30 cellular contexts compared by ENCODE assay signal in the genomic region with DNA sequence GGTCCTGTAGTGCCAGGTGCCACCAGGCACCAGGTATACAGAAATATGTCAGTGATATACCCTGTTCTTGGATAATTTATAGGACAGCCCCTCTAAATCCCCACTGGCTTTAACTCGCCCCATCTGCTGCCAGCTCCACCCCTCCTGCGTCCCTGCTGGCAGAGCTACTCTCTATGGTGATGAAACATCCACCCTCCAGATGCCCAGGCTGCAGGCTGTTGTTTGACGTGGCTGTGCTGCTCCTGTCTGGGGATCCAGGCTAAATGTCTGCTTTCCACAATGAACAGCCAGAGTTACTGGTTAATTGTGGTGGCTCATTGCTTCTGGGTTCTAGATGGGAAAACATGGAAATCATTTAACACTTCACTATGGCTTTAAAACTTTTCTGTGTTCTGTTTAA. TPM values are rescaled to one million over a fixed set of nuclear protein-coding genes. Genes with fewer than 3 reads are reported as not detected.
DNase-seq lines count a peak whose midpoint lies in the region; ATAC-seq and TF ChIP-seq lines count a peak whose summit lies in the region.
"Had no signal": no experiment of that assay in that cellular context is flagged by ENCODE, and none has a peak within 500 bp of the region (broad histone marks: within the 10 kb centered on the region; RNA-seq: fewer than 3 reads in every experiment).

No MANE protein-coding gene starts in this region.

- in situ Hi-C loops in GM23248 (cut with MboI), result no loop called here

- no peak overlapping the region for H3K4me3 Mint-ChIP-seq in WTC11
- H3K4me3 Mint-ChIP-seq: activated CD4-positive, alpha-beta T cell treated with anti-CD3 and anti-CD28 coated beads for 36 hours; activated naive CD4-positive, alpha-beta T cell treated with anti-CD3 and anti-CD28 coated beads, Interleukin-2, amount 10 ng/mL, durations not matched to agents 7 days and 5 days; endodermal cell; stimulated activated effector memory CD8-positive, alpha-beta T cell treated with anti-CD3 and anti-CD28 coated beads, Interleukin-12 subunit alpha, Interleukin-12 subunit beta, amount 100 ng/mL, for 72 hours had no signal

- no peak overlapping the region for H3K4me2 ChIP-seq in GM23248 (ENCODE audit: unreplicated experiment)
- H3K4me2 ChIP-seq in mesenchymal stem cell (ENCODE audit: low read length, poor library complexity, severe bottlenecking), result no peak overlapping the region

- POLR2A ChIA-PET in WTC11 (lab: Charles Lee), result no interaction called here

- H3K4me1 ChIP-seq in GM23248 (ENCODE audit: insufficient read depth), result peaks cover 31% of the 10 kb centered on the region
- H3K4me1 ChIP-seq in mesenchymal stem cell (ENCODE audit: control insufficient read depth, insufficient read depth, low read depth, low read length), result peaks cover 9% of the 10 kb centered on the region
- H3K4me1 ChIP-seq: esophagus squamous epithelium, SJCRH30, spleen had no signal

- H2BK15ac ChIP-seq in mesenchymal stem cell (ENCODE audit: low read depth, poor library complexity, severe bottlenecking), result no peak overlapping the region

- peak overlapping the region; percentile 63 for H3K27ac Mint-ChIP-seq in WTC11
- H3K27ac Mint-ChIP-seq: activated CD4-positive, alpha-beta T cell treated with anti-CD3 and anti-CD28 coated beads for 36 hours; activated naive CD4-positive, alpha-beta T cell treated with anti-CD3 and anti-CD28 coated beads, Interleukin-2, amount 10 ng/mL, durations not matched to agents 7 days and 5 days; endodermal cell; stimulated activated effector memory CD8-positive, alpha-beta T cell treated with anti-CD3 and anti-CD28 coated beads, Interleukin-12 subunit alpha, Interleukin-12 subunit beta, amount 100 ng/mL, for 72 hours had no signal

- H2AFZ ChIP-seq in GM23248 (peak overlapping the region; percentile 58; the same call in 1 of the 2 replicates), mesenchymal stem cell (ENCODE audit: low read depth, low read length) (no peak overlapping the region)

- no peak for ATAC-seq in WTC11
- ATAC-seq in HG03159 (IDR thresholded peaks at IDR 0.05; ENCODE audit: unreplicated experiment), result no peak
- ATAC-seq: activated CD4-positive, alpha-beta T cell treated with anti-CD3 and anti-CD28 coated beads for 36 hours; stimulated activated effector memory CD8-positive, alpha-beta T cell treated with anti-CD3 and anti-CD28 coated beads, Interleukin-12 subunit alpha, Interleukin-12 subunit beta, amount 100 ng/mL, for 72 hours had no signal

- no peak overlapping the region for H2BK12ac ChIP-seq in mesenchymal stem cell (ENCODE audit: low read length in 2 of 2)

- H4K91ac ChIP-seq in mesenchymal stem cell (ENCODE audit: low read length), result no peak overlapping the region

- H3K14ac ChIP-seq in mesenchymal stem cell (ENCODE audit: low read length in 2 of 2), result no peak overlapping the region

- CTCF ChIA-PET in WTC11 (lab: Charles Lee), result interaction anchor here (2.7 kb wide), 1 partner anchor 13 kb away, joined by 14 read pairs; a partner anchor contains a TSS

- no peaks in the 10 kb centered on the region for H3K9me2 ChIP-seq in GM23248 (ENCODE audit: insufficient read depth)

- no peaks in the 10 kb centered on the region for H3K9me3 Mint-ChIP-seq in WTC11
- H3K9me3 Mint-ChIP-seq: activated naive CD4-positive, alpha-beta T cell treated with anti-CD3 and anti-CD28 coated beads, Interleukin-2, amount 10 ng/mL, durations not matched to agents 7 days and 5 days; stimulated activated effector memory CD8-positive, alpha-beta T cell treated with anti-CD3 and anti-CD28 coated beads, Interleukin-12 subunit alpha, Interleukin-12 subunit beta, amount 100 ng/mL, for 72 hours had no signal

- DNase-seq in AG20443 (ENCODE audit: low spot score) (peak; percentile 49), GM23248 (peak; percentile 73), WTC11 (ENCODE audit: low spot score) (no peak), mesenchymal stem cell (peak; percentile 25), ureter (ENCODE audit: low spot score) (no peak)
- no peak for DNase-seq in activated CD4-positive, CD25-positive, alpha-beta regulatory T cell (lab: John Stamatoyannopoulos, UW)
- DNase-seq: ACHN; activated CD4-positive, alpha-beta T cell treated with anti-CD3 and anti-CD28 coated beads for 36 hours; activated CD8-positive, alpha-beta memory T cell treated with anti-CD3 and anti-CD28 coated beads for 24 hours; activated naive CD4-positive, alpha-beta T cell treated with anti-CD3 and anti-CD28 coated beads, Interleukin-2, amount 10 ng/mL, durations not matched to agents 7 days and 5 days; activated T-cell treated with anti-CD3 and anti-CD28 coated beads, Interleukin-2, amount 50 U/mL, for 1 hour; amygdala; Calu3; cortex of kidney; endodermal cell; esophagus squamous epithelium; HCEC 1CT; kidney glomerular epithelial cell; mesendoderm; NCI-H1417 treated with DMSO at 0.1 percent for 48 hours; NCI-H2107; NCI-H510A treated with DMSO at 0.1 percent for 48 hours; occipital lobe; SJCRH30; spleen; stimulated activated CD4-positive, alpha-beta T cell treated with anti-CD3 and anti-CD28 coated beads, Interleukin-2, amount 100 ng/mL, for 48 hours had no signal

- peak overlapping the region in 1 of 2 experiments; percentile 40 for H3K18ac ChIP-seq in mesenchymal stem cell (ENCODE audit: low read depth in 1 of 2, low read length in 2 of 2)

- 6 to 9% methylated on average over 1 to 2 of the region's 3 CpGs for WGBS in GM23248 (ENCODE audit: low coverage in 1 of 2, low lambda C conversion rate in 2 of 2, missing lambda C conversion rate in 2 of 2), 2 experiments
- 63% methylated on average over 3 of the region's 3 CpGs for whole genome bisulfite sequencing in mesenchymal stem cell

- H4K20me1 ChIP-seq in GM23248 (ENCODE audit: insufficient read depth), result no peaks in the 10 kb centered on the region

- no peak overlapping the region for H3K23ac ChIP-seq in mesenchymal stem cell (ENCODE audit: low read length in 2 of 2)

- H3K27ac ChIP-seq in GM23248, result peak overlapping the region; percentile 35; the same call in 1 of the 2 replicates
- no peak overlapping the region for H3K27ac ChIP-seq in mesenchymal stem cell (ENCODE audit: low read length, poor library complexity, severe bottlenecking)
- H3K27ac ChIP-seq: C4-2B, cardiac muscle cell, esophagus squamous epithelium, SJCRH30, spleen had no signal

- no peak overlapping the region for H4K8ac ChIP-seq in mesenchymal stem cell (ENCODE audit: low read length)

- peaks cover 55% of the 10 kb centered on the region for H3K4me1 Mint-ChIP-seq in WTC11
- H3K4me1 Mint-ChIP-seq: activated CD4-positive, alpha-beta T cell treated with anti-CD3 and anti-CD28 coated beads for 36 hours; activated naive CD4-positive, alpha-beta T cell treated with anti-CD3 and anti-CD28 coated beads, Interleukin-2, amount 10 ng/mL, durations not matched to agents 7 days and 5 days; stimulated activated effector memory CD8-positive, alpha-beta T cell treated with anti-CD3 and anti-CD28 coated beads, Interleukin-12 subunit alpha, Interleukin-12 subunit beta, amount 100 ng/mL, for 72 hours had no signal

- H3K4me3 ChIP-seq in GM23248 (no peak overlapping the region), mesenchymal stem cell (ENCODE audit: insufficient read depth in 1 of 2, low read depth in 1 of 2, low read length in 2 of 2) (no peak overlapping the region)
- H3K4me3 ChIP-seq: cardiac muscle cell, esophagus squamous epithelium, SJCRH30, spleen had no signal

- H3K79me1 ChIP-seq in mesenchymal stem cell (replicated peaks; ENCODE audit: low read length, poor library complexity, severe bottlenecking), result peaks cover 5% of the 10 kb centered on the region

- no peaks in the 10 kb centered on the region for H3K36me3 Mint-ChIP-seq in WTC11
- H3K36me3 Mint-ChIP-seq: activated naive CD4-positive, alpha-beta T cell treated with anti-CD3 and anti-CD28 coated beads, Interleukin-2, amount 10 ng/mL, durations not matched to agents 7 days and 5 days; stimulated activated effector memory CD8-positive, alpha-beta T cell treated with anti-CD3 and anti-CD28 coated beads, Interleukin-12 subunit alpha, Interleukin-12 subunit beta, amount 100 ng/mL, for 72 hours had no signal

- H3K36me3 ChIP-seq in GM23248 (ENCODE audit: low read depth), result no peaks in the 10 kb centered on the region
- no peaks in the 10 kb centered on the region for H3K36me3 ChIP-seq in mesenchymal stem cell (ENCODE audit: control insufficient read depth in 1 of 2, insufficient read depth in 2 of 2, low read depth in 1 of 2, low read length in 2 of 2)
- H3K36me3 ChIP-seq: cardiac muscle cell, esophagus squamous epithelium, SJCRH30, spleen had no signal

- TF ChIP-seq CTCF in WTC11 (IDR thresholded peaks at IDR 0.05), result no peak

- H3K9ac ChIP-seq in GM23248 (peak overlapping the region; percentile 33; the same call in 1 of the 2 replicates), mesenchymal stem cell (ENCODE audit: low read length) (no peak overlapping the region)

- no peaks in the 10 kb centered on the region for H3K79me2 ChIP-seq in GM23248 (ENCODE audit: insufficient read depth)

- H2AK5ac ChIP-seq in mesenchymal stem cell (ENCODE audit: low read length, severe bottlenecking), result no peak overlapping the region

- H2BK120ac ChIP-seq in mesenchymal stem cell (ENCODE audit: low read depth, low read length), result no peak overlapping the region

- H3F3A ChIP-seq in GM23248 (ENCODE audit: insufficient read depth), result peaks cover 14% of the 10 kb centered on the region

- H2BK5ac ChIP-seq in mesenchymal stem cell (ENCODE audit: low read depth, low read length, poor library complexity, severe bottlenecking), result no peak overlapping the region

- H3K27me3 ChIP-seq in GM23248 (replicated peaks; ENCODE audit: insufficient read depth), result no peaks in the 10 kb centered on the region
- H3K27me3 ChIP-seq in mesenchymal stem cell (ENCODE audit: control insufficient read depth in 1 of 2, insufficient read depth in 1 of 2, low read length in 2 of 2), result peaks cover 0 to 46% of the 10 kb centered on the region in 2 experiments
- H3K27me3 ChIP-seq: cardiac muscle cell, esophagus squamous epithelium, SJCRH30 had no signal

- no peak overlapping the region for H3K4ac ChIP-seq in mesenchymal stem cell (ENCODE audit: low read depth in 1 of 2, low read length in 2 of 2)

- H3K9me3 ChIP-seq in GM23248 (ENCODE audit: low read depth), result no peaks in the 10 kb centered on the region
- no peaks in the 10 kb centered on the region for H3K9me3 ChIP-seq in mesenchymal stem cell (ENCODE audit: control insufficient read depth, low read length)
- H3K9me3 ChIP-seq: esophagus squamous epithelium, SJCRH30, spleen had no signal

- H3K27me3 Mint-ChIP-seq in WTC11 (ENCODE audit: low read depth), result no peaks in the 10 kb centered on the region
- H3K27me3 Mint-ChIP-seq: activated CD4-positive, alpha-beta T cell treated with anti-CD3 and anti-CD28 coated beads for 36 hours had no signal

TF ChIP-seq in WTC11, 78 proteins besides CTCF, POLR2A, EP300 and RAD21 (continues in another document):
- no peak for TF ChIP-seq NR1H2 (CRISPR knock-in tag; IDR thresholded peaks at IDR 0.05)

RNA-seq across cellular contexts. Expression of a gene that starts 12.9 kb away (rescaled TPM):
- 3.2 and 4.7 TPM in 2 replicates for total RNA-seq in GM23248 (2014; rRNA removed; shearing (Covaris generic))
- 5.3 and 6.5 TPM in 2 replicates for polyA plus RNA-seq in GM23248 (2016; fragmentation: Nextera tagmentation; extraction: Ambion mirVana)
- total RNA-seq in WTC11 (2021) (6.4 to 8.1 TPM (median 7.9 TPM) in 3 replicates), ureter (14.6 TPM)
- polyA plus RNA-seq in mesenchymal stem cell (2013, experiment 1 of 2), result 1.1 TPM
- 1.1 TPM for polyA plus RNA-seq in mesenchymal stem cell (2013, experiment 2 of 2)

Comparison
In these comparisons a context has a peak if more than half of its experiments do, and no peak if none do; other contexts are left out.
1. DNase-seq: peak in AG20443 (single experiment), GM23248 (single experiment) and mesenchymal stem cell (single experiment); none in WTC11 (single experiment), ureter (single experiment) and activated CD4-positive, CD25-positive, alpha-beta regulatory T cell (0 of 4).